22 cellular contexts compared by ENCODE assay signal in the genomic region with DNA sequence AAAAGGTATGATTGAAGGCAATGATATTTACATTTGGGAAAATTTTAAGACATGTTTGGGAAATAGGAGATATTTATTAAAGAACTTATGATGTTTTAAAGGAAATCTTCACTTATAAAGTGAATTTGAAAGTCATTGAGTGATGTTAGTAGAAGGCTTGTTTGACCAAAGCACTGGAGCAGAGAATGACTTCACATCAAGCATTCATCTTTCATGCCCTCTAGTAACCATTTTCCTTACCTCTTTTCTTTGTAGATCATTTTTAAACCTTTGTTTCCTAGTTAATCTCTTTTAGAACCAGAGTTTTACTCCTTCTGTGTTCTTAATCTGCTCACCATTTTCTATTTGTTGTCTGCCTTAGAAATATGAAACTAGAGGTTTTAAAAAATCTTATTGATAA.
"Had no signal": no experiment of that assay in that cellular context is flagged by ENCODE, and none has a peak within 500 bp of the region (broad histone marks: within the 10 kb centered on the region; RNA-seq: fewer than 3 reads in every experiment).

No MANE protein-coding gene starts in this region.

- H3K4me2 ChIP-seq: KMS-11 had no signal

- H3K9me3 ChIP-seq: SJCRH30 had no signal

- H3K27ac ChIP-seq: KMS-11, RWPE1, SJCRH30 had no signal

- H3K27ac Mint-ChIP-seq: IgD-negative memory B cell, T-cell had no signal

- H3K4me1 ChIP-seq: SJCRH30 had no signal

- H3K27me3 ChIP-seq: SJCRH30 had no signal

- H3K4me3 Mint-ChIP-seq: IgD-negative memory B cell, T-cell had no signal

- H3K36me3 ChIP-seq: SJCRH30 had no signal

- H3K4me3 ChIP-seq: K562, SJCRH30 had no signal

- H3K4me1 Mint-ChIP-seq: IgD-negative memory B cell, T-cell had no signal

- FAIRE-seq: K562 had no signal

- H3K36me3 Mint-ChIP-seq: IgD-negative memory B cell, T-cell had no signal

- H3K9me3 Mint-ChIP-seq: T-cell had no signal

- H3K27me3 Mint-ChIP-seq: IgD-negative memory B cell, T-cell had no signal

- ATAC-seq: K562, T-cell had no signal

- DNase-seq: Kasumi-1, MM.1S, NCI-H1092 treated with DMSO at 0.1 percent for 48 hours, NCI-H1436, NCI-H187, NCI-H2029, NCI-H2081 treated with DMSO at 0.1 percent for 48 hours, NCI-H2171, NCI-H226, NCI-H446, NCI-H510A, NCI-H524 treated with DMSO at 0.1 percent for 48 hours, NCI-H69, NCI-H774, SHP77 treated with DMSO at 0.1 percent for 48 hours, SJCRH30, SW 1271, T-cell had no signal

- H3K9ac ChIP-seq: KMS-11 had no signal
